20 cellular contexts compared by ENCODE assay signal in the genomic region with DNA sequence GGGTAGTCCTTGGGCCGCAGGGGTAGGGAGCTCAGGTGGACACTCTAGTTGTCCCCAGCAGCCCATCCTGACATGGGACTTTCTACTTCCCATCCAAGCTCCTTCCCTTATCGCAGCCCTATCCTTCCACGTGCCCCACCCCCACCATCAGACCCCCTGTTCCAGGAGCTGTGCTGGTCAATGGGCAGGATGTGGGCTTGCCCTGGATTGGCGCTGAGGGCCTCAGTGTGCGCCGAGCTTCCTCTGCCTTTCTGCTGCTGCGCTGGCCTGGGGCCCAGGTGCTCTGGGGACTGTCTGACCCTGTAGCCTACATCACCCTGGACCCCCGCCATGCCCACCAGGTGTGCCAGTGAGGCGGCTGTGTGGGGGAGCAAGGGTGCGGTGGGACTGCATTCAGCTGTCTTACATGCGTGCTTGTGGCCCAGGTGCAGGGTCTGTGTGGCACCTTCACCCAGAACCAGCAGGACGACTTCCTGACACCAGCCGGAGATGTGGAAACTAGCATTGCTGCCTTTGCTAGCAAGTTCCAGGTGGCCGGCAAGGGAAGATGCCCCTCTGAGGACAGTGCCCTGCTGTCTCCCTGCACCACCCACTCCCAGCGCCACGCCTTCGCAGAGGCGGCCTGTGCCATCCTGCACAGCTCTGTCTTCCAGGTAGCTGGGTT. TPM values are rescaled to one million over a fixed set of nuclear protein-coding genes. Genes with fewer than 3 reads are reported as not detected.
DNase-seq lines count a peak whose midpoint lies in the region; ATAC-seq, FAIRE-seq and TF ChIP-seq lines count a peak whose summit lies in the region.
"Had no signal": no experiment of that assay in that cellular context is flagged by ENCODE, and none has a peak within 500 bp of the region (broad histone marks: within the 10 kb centered on the region; RNA-seq: fewer than 3 reads in every experiment).

No MANE protein-coding gene starts in this region.

- CTCF ChIA-PET in Calu3 (lab: Charles Lee) = interaction anchor here (0.6 kb wide), 1 partner anchor 11 kb away, joined by 4 read pairs; no protein-coding TSS in a partner anchor

- H3K27me3 ChIP-seq in DND-41 (ENCODE audit: insufficient read depth, low read length, poor library complexity) (no peaks in the 10 kb centered on the region), keratinocyte (ENCODE audit: control insufficient read depth, extremely low read depth, insufficient read depth, low read length) (peaks cover 13% of the 10 kb centered on the region)
- H3K27me3 ChIP-seq: BLaER1 had no signal

- ATAC-seq in DND-41 (ENCODE audit: insufficient read depth, low read depth) (0 out of 3 replicates have a peak, but pooled peaks have one; percentile 6), HG02970 (IDR thresholded peaks at IDR 0.05; ENCODE audit: low FRiP score, unreplicated experiment) (no peak), sciatic nerve (no peak)

- no peaks in the 10 kb centered on the region for H3K4me1 ChIP-seq in DND-41 (ENCODE audit: insufficient read depth, low read length)
- peaks cover 2% of the 10 kb centered on the region for H3K4me1 ChIP-seq in keratinocyte (ENCODE audit: control insufficient read depth, extremely low read depth, insufficient read depth, low read length)
- H3K4me1 ChIP-seq: Caco-2 had no signal

- peaks cover 90% of the 10 kb centered on the region for H3K27me3 Mint-ChIP-seq in Calu3 (ENCODE audit: unreplicated experiment)
- H3K27me3 Mint-ChIP-seq: CD8-positive, alpha-beta memory T cell had no signal

- dilution Hi-C loops in keratinocyte (cut with MboI; ENCODE audit: extremely low pct_ligation_motif_present, low sequenced_read_pairs) = no loop called here

- intact Hi-C loops in sciatic nerve (cut with DNase I) = no loop called here
- intact Hi-C loops in Calu3 (cut with micrococcal nuclease; ENCODE audit: unreplicated experiment) = no loop called here

- no peak for FAIRE-seq in keratinocyte (lab: Jason Lieb, UNC)
- FAIRE-seq: G401.6, GM12892, HTR-8/SVneo had no signal

- TF ChIP-seq CTCF in DND-41 (IDR thresholded peaks at IDR 0.05; ENCODE audit: borderline replicate concordance, extremely low read depth, low read length, poor library complexity, severe bottlenecking) = no peak
- TF ChIP-seq CTCF in keratinocyte (optimal IDR thresholded peaks at IDR 0.05 in 1 of 3, IDR thresholded peaks at IDR 0.05 in 1 of 3, conservative IDR thresholded peaks at IDR 0.05 in 1 of 3; ENCODE audit: extremely low read depth in 1 of 3, insufficient read depth in 2 of 3, low read length in 3 of 3) = no peak
- no peak for TF ChIP-seq CTCF in Calu3 (IDR thresholded peaks at IDR 0.05; ENCODE audit: unreplicated experiment)

- no peaks in the 10 kb centered on the region for H3K36me3 ChIP-seq in DND-41 (ENCODE audit: insufficient read depth, low read length)
- no peaks in the 10 kb centered on the region for H3K36me3 ChIP-seq in keratinocyte (ENCODE audit: control insufficient read depth in 2 of 2, extremely low read depth in 1 of 2, insufficient read depth in 2 of 2, low read length in 2 of 2)
- H3K36me3 ChIP-seq: BLaER1 had no signal

- H3K4me2 ChIP-seq in DND-41 (ENCODE audit: insufficient read depth, low read length) (no peak overlapping the region), keratinocyte (ENCODE audit: control insufficient read depth, extremely low read depth, insufficient read depth, low read depth, low read length) (peak overlapping the region; percentile 16)
- H3K4me2 ChIP-seq: BLaER1 had no signal

- DNase-seq in DMS53 (lab: John Stamatoyannopoulos, UW) (peak; percentile 45), DMS53 treated with DMSO at 0.1 percent for 48 hours (lab: John Stamatoyannopoulos, UW; ENCODE audit: unreplicated experiment) (no peak), DND-41 (no peak), UCSD-AML1 (lab: John Stamatoyannopoulos, UW; ENCODE audit: unreplicated experiment) (peak; percentile 26), keratinocyte (ENCODE audit: low read depth, low spot score) (no peak), sciatic nerve (ENCODE audit: low spot score) (no peak), Calu3 (no peak)
- DNase-seq: AML-193; Caco-2; CD8-positive, alpha-beta memory T cell; DMS79; EL; GOT3; KBM-7 had no signal

- no peaks in the 10 kb centered on the region for H3K9me3 Mint-ChIP-seq in Calu3 (ENCODE audit: low read depth, unreplicated experiment)
- H3K9me3 Mint-ChIP-seq: CD8-positive, alpha-beta memory T cell had no signal

- no peak overlapping the region for H3K4me3 ChIP-seq in DND-41 (ENCODE audit: low read depth in 1 of 2, low read length in 2 of 2)
- no peak overlapping the region for H3K4me3 ChIP-seq in keratinocyte (ENCODE audit: control insufficient read depth in 2 of 3, extremely low read depth in 1 of 3, insufficient read depth in 2 of 3, low read depth in 1 of 3, low read length in 3 of 3)
- H3K4me3 ChIP-seq: BLaER1 had no signal

- no TSS peak for BruUV-seq in Calu3 (replicated peaks; lab: Mats Ljungman, UMichigan)

- H3K9me3 ChIP-seq in DND-41 (ENCODE audit: insufficient read depth, low read length, severe bottlenecking) = no peaks in the 10 kb centered on the region
- H3K9me3 ChIP-seq in keratinocyte (ENCODE audit: control insufficient read depth, low read depth, low read length) = no peaks in the 10 kb centered on the region
- H3K9me3 ChIP-seq: BLaER1, Caco-2 had no signal

- H3K36me3 Mint-ChIP-seq in Calu3 (ENCODE audit: insufficient read depth, unreplicated experiment) = no peaks in the 10 kb centered on the region
- H3K36me3 Mint-ChIP-seq: CD8-positive, alpha-beta memory T cell had no signal

- H3K27ac Mint-ChIP-seq in Calu3 (ENCODE audit: unreplicated experiment) = no peak overlapping the region
- H3K27ac Mint-ChIP-seq: CD8-positive, alpha-beta memory T cell had no signal

- H3K9me1 ChIP-seq in keratinocyte (ENCODE audit: control insufficient read depth, extremely low read depth, insufficient read depth, low read length) = no peaks in the 10 kb centered on the region

- H3K79me2 ChIP-seq in DND-41 (ENCODE audit: insufficient read depth, low read length) (no peaks in the 10 kb centered on the region), keratinocyte (ENCODE audit: control insufficient read depth, insufficient read depth, low read length) (no peaks in the 10 kb centered on the region)

- H3K27ac ChIP-seq in DND-41 (ENCODE audit: low read length) (no peak overlapping the region), keratinocyte (ENCODE audit: control insufficient read depth, insufficient read depth, low read length) (no peak overlapping the region)
- H3K27ac ChIP-seq: 22Rv1, BLaER1 had no signal

- H4K20me1 ChIP-seq in DND-41 (ENCODE audit: insufficient read depth, low read length) = no peaks in the 10 kb centered on the region
- H4K20me1 ChIP-seq in keratinocyte (ENCODE audit: control insufficient read depth, extremely low read depth, insufficient read depth, low read length) = no peaks in the 10 kb centered on the region
- H4K20me1 ChIP-seq: BLaER1 had no signal

- H2AFZ ChIP-seq in DND-41 (ENCODE audit: low read depth, low read length) = no peak overlapping the region
- H2AFZ ChIP-seq in keratinocyte (ENCODE audit: control insufficient read depth, low read length) = no peak overlapping the region

- no peak overlapping the region for H3K4me3 Mint-ChIP-seq in Calu3 (ENCODE audit: low read depth, unreplicated experiment)
- H3K4me3 Mint-ChIP-seq: CD8-positive, alpha-beta memory T cell had no signal

- no peaks in the 10 kb centered on the region for H3K4me1 Mint-ChIP-seq in Calu3 (ENCODE audit: low read depth, unreplicated experiment)
- H3K4me1 Mint-ChIP-seq: CD8-positive, alpha-beta memory T cell had no signal

- no peak overlapping the region for H3K9ac ChIP-seq in DND-41 (ENCODE audit: low read depth, low read length)
- no peak overlapping the region for H3K9ac ChIP-seq in keratinocyte (ENCODE audit: control insufficient read depth, extremely low read depth, insufficient read depth, low read length)
- H3K9ac ChIP-seq: BLaER1 had no signal

RNA-seq across cellular contexts. Expression of gene ZNF467, which starts 9.4 kb away (rescaled TPM):
- 0.31 to 0.93 TPM (median 0.52 TPM) in 3 replicates for polyA plus RNA-seq in keratinocyte
- polyA plus RNA-seq in keratinocyte (2011; ENCODE audit: low read depth) = 0.61 TPM
- polyA plus RNA-seq in keratinocyte (2011; cell fraction: cytosol; rRNA removed) = 0.57 and 1.2 TPM in 2 replicates
- 1.8 and 3.2 TPM in 2 replicates for polyA plus RNA-seq in keratinocyte (2011; cell fraction: nucleus; rRNA removed)
- polyA plus RNA-seq in keratinocyte (2012; ENCODE audit: low replicate concordance) = 1.0 and 3.0 TPM in 2 replicates
- 0.23 to 0.33 TPM (median 0.26 TPM) in 3 replicates for polyA minus RNA-seq in keratinocyte
- polyA minus RNA-seq in keratinocyte (2011; cell fraction: cytosol; rRNA and poly(A)+ RNA removed) = 2.5 TPM
- 1.0 and 1.2 TPM in 2 replicates for polyA minus RNA-seq in keratinocyte (2011; cell fraction: nucleus; rRNA and poly(A)+ RNA removed)
- total RNA-seq in sciatic nerve = 10.1 TPM
- total RNA-seq in Calu3 (2022) = 0.54 and 2.4 TPM in 2 replicates

RNA-seq across cellular contexts. Expression of gene ZNF862, which starts 55.4 kb away (rescaled TPM):
- polyA plus RNA-seq in keratinocyte = 7.0 to 19.9 TPM (median 10.1 TPM) in 3 replicates
- 1.4 TPM for polyA plus RNA-seq in keratinocyte (2011; ENCODE audit: low read depth)
- polyA plus RNA-seq in keratinocyte (2011; cell fraction: cytosol; rRNA removed) = 3.4 and 5.2 TPM in 2 replicates
- polyA plus RNA-seq in keratinocyte (2011; cell fraction: nucleus; rRNA removed) = 48.1 and 62.1 TPM in 2 replicates
- 4.4 and 5.9 TPM in 2 replicates for polyA plus RNA-seq in keratinocyte (2012; ENCODE audit: low replicate concordance)
- polyA minus RNA-seq in keratinocyte = 15.4 to 16.9 TPM (median 15.9 TPM) in 3 replicates
- polyA minus RNA-seq in keratinocyte (2011; cell fraction: cytosol; rRNA and poly(A)+ RNA removed) = 6.1 TPM
- 13.7 and 21.3 TPM in 2 replicates for polyA minus RNA-seq in keratinocyte (2011; cell fraction: nucleus; rRNA and poly(A)+ RNA removed)
- 34.1 TPM for total RNA-seq in sciatic nerve
- 17.7 and 19.4 TPM in 2 replicates for total RNA-seq in Calu3 (2022)

Comparison
In these comparisons a context has a peak if more than half of its experiments do, and no peak if none do; other contexts are left out.
1. DNase-seq: peak in DMS53 (single experiment) and UCSD-AML1 (single experiment); none in DMS53 treated with DMSO at 0.1 percent for 48 hours (single experiment), DND-41 (single experiment), keratinocyte (single experiment), sciatic nerve (single experiment) and Calu3 (single experiment).